In the genomic region with DNA sequence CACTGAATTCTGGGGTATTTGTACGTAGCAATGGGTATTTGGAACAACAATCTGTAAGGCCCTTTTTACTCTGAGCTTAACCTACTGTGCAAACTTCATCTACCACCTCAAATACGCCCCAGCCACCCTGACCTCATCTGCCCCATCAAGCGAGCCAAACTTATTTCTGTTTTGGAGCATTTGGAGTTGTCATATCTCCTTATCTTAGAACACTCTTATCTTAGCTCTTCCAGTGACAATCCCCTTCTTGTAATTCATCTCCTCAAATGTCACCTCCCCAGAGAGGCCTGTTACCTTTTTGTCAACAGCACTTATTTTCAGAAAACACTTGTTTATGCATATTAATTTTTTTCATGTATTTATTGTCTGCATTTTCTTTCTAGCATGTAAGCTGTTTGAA, we compare ENCODE assay signal across 30 cellular contexts. TPM values are rescaled to one million over a fixed set of nuclear protein-coding genes. Genes with fewer than 3 reads are reported as not detected.
"Had no signal": no experiment of that assay in that cellular context is flagged by ENCODE, and none has a peak within 500 bp of the region (broad histone marks: within the 10 kb centered on the region; RNA-seq: fewer than 3 reads in every experiment).

No MANE protein-coding gene starts in this region.

- H3K27ac ChIP-seq: stomach, suprapubic skin, testis, thoracic aorta, thyroid gland, tibial artery, tibial nerve, transverse colon, upper lobe of left lung, upper lobe of right lung, uterus, vagina had no signal

- FAIRE-seq: urothelium cell line had no signal

- ATAC-seq: stimulated activated effector memory CD8-positive, alpha-beta T cell treated with anti-CD3 and anti-CD28 coated beads, Interleukin-12 subunit alpha, Interleukin-12 subunit beta, amount 100 ng/mL, for 72 hours; stimulated activated memory B cell treated with anti-CD40 and anti-IgM and Interleukin-4, amounts not matched to agents 10 μg/mL and 1 μg/mL and 100 μg/mL, for 72 hours; stimulated activated naive B cell treated with anti-CD40 and anti-IgM and Interleukin-4, amounts not matched to agents 10 μg/mL and 1 μg/mL and 100 μg/mL, for 72 hours; stimulated activated naive CD8-positive, alpha-beta T cell treated with anti-CD3 and anti-CD28 coated beads, Interleukin-15, amount 100 ng/mL, for 72 hours; stimulated activated naive CD8-positive, alpha-beta T cell treated with anti-CD3 and anti-CD28 coated beads, Interleukin-15, Interleukin-2, amounts not matched to agents 100 U/mL and 50 U/mL, for 24 hours; upper lobe of right lung had no signal

- H3K36me3 Mint-ChIP-seq: stimulated activated effector memory CD8-positive, alpha-beta T cell treated with anti-CD3 and anti-CD28 coated beads, Interleukin-12 subunit alpha, Interleukin-12 subunit beta, amount 100 ng/mL, for 72 hours; type B pancreatic cell had no signal

- H3K4me3 Mint-ChIP-seq: stimulated activated effector memory CD8-positive, alpha-beta T cell treated with anti-CD3 and anti-CD28 coated beads, Interleukin-12 subunit alpha, Interleukin-12 subunit beta, amount 100 ng/mL, for 72 hours; stimulated activated memory B cell treated with anti-CD40 and anti-IgM and Interleukin-4, amounts not matched to agents 10 μg/mL and 1 μg/mL and 100 μg/mL, for 72 hours; stimulated activated naive B cell treated with anti-CD40 and anti-IgM and Interleukin-4, amounts not matched to agents 10 μg/mL and 1 μg/mL and 100 μg/mL, for 72 hours; stimulated activated naive CD8-positive, alpha-beta T cell treated with anti-CD3 and anti-CD28 coated beads, Interleukin-15, amount 100 ng/mL, for 72 hours; stimulated activated naive CD8-positive, alpha-beta T cell treated with anti-CD3 and anti-CD28 coated beads, Interleukin-15, Interleukin-2, amounts not matched to agents 100 ng/mL and 50 ng/mL, for 24 hours; type B pancreatic cell had no signal

- H3K27ac Mint-ChIP-seq: stimulated activated effector memory CD8-positive, alpha-beta T cell treated with anti-CD3 and anti-CD28 coated beads, Interleukin-12 subunit alpha, Interleukin-12 subunit beta, amount 100 ng/mL, for 72 hours; stimulated activated memory B cell treated with anti-CD40 and anti-IgM and Interleukin-4, amounts not matched to agents 10 μg/mL and 1 μg/mL and 100 μg/mL, for 72 hours; stimulated activated naive B cell treated with anti-CD40 and anti-IgM and Interleukin-4, amounts not matched to agents 10 μg/mL and 1 μg/mL and 100 μg/mL, for 72 hours; stimulated activated naive CD8-positive, alpha-beta T cell treated with anti-CD3 and anti-CD28 coated beads, Interleukin-15, amount 100 ng/mL, for 72 hours; stimulated activated naive CD8-positive, alpha-beta T cell treated with anti-CD3 and anti-CD28 coated beads, Interleukin-15, Interleukin-2, amounts not matched to agents 100 ng/mL and 50 ng/mL, for 24 hours; type B pancreatic cell had no signal

- H3K9me3 ChIP-seq: stomach, suprapubic skin, testis, thoracic aorta, thyroid gland, tibial artery, tibial nerve, transverse colon, upper lobe of left lung, upper lobe of right lung, uterus, vagina had no signal

- H3K36me3 ChIP-seq: suprapubic skin, thyroid gland, transverse colon, upper lobe of right lung, uterus, vagina had no signal

- H3K4me3 ChIP-seq: stomach, suprapubic skin, testis, thoracic aorta, thyroid gland, tibial artery, tibial nerve, transverse colon, upper lobe of left lung, upper lobe of right lung, uterus, vagina had no signal

- DNase-seq: stimulated activated CD4-positive, alpha-beta T cell treated with anti-CD3 and anti-CD28 coated beads, Interleukin-2, amount 100 ng/mL, for 48 hours; stimulated activated CD4-positive, alpha-beta T cell treated with anti-CD3 and anti-CD28 coated beads, Interleukin-4, amount 100 ng/mL, for 1 hour; stimulated activated CD4-positive, alpha-beta T cell treated with anti-CD3 and anti-CD28 coated beads, Interleukin-4, amount 100 ng/mL, for 24 hours; stimulated activated CD4-positive, alpha-beta T cell treated with anti-CD3 and anti-CD28 coated beads, Interleukin-4, amount 100 ng/mL, for 4 hours; stimulated activated CD8-positive, alpha-beta memory T cell treated with anti-CD3 and anti-CD28 coated beads, Interleukin-4, amount 100 ng/mL, for 48 hours; stimulated activated naive B cell treated with anti-CD40 and anti-IgM and Interleukin-4, amounts not matched to agents 10 μg/mL and 1 μg/mL and 100 μg/mL, for 72 hours; stimulated activated naive CD4-positive, alpha-beta T cell; stimulated activated naive CD4-positive, alpha-beta T cell treated with Interleukin-2 at 50 U/mL for 16 hours; stimulated activated naive CD8-positive, alpha-beta T cell treated with anti-CD3 and anti-CD28 coated beads, Interleukin-15, amount 100 ng/mL, for 72 hours; stimulated activated naive CD8-positive, alpha-beta T cell treated with anti-CD3 and anti-CD28 coated beads, Interleukin-15, Interleukin-2, amounts not matched to agents 100 U/mL and 50 U/mL, for 24 hours; stomach; substantia nigra; testis; thyroid gland; tibial artery; transverse colon; trophoblast cell; upper lobe of left lung; upper lobe of right lung; uterus had no signal

- H3K4me1 ChIP-seq: testis, uterus had no signal

- H3K27me3 Mint-ChIP-seq: stimulated activated memory B cell treated with anti-CD40 and anti-IgM and Interleukin-4, amounts not matched to agents 10 μg/mL and 1 μg/mL and 100 μg/mL, for 72 hours; stimulated activated naive CD8-positive, alpha-beta T cell treated with anti-CD3 and anti-CD28 coated beads, Interleukin-15, Interleukin-2, amounts not matched to agents 100 ng/mL and 50 ng/mL, for 24 hours; type B pancreatic cell had no signal

- H3K9me3 Mint-ChIP-seq: stimulated activated effector memory CD8-positive, alpha-beta T cell treated with anti-CD3 and anti-CD28 coated beads, Interleukin-12 subunit alpha, Interleukin-12 subunit beta, amount 100 ng/mL, for 72 hours; stimulated activated memory B cell treated with anti-CD40 and anti-IgM and Interleukin-4, amounts not matched to agents 10 μg/mL and 1 μg/mL and 100 μg/mL, for 72 hours; stimulated activated naive B cell treated with anti-CD40 and anti-IgM and Interleukin-4, amounts not matched to agents 10 μg/mL and 1 μg/mL and 100 μg/mL, for 72 hours; stimulated activated naive CD8-positive, alpha-beta T cell treated with anti-CD3 and anti-CD28 coated beads, Interleukin-15, amount 100 ng/mL, for 72 hours; stimulated activated naive CD8-positive, alpha-beta T cell treated with anti-CD3 and anti-CD28 coated beads, Interleukin-15, Interleukin-2, amounts not matched to agents 100 ng/mL and 50 ng/mL, for 24 hours; type B pancreatic cell had no signal

- H3K4me1 Mint-ChIP-seq: stimulated activated effector memory CD8-positive, alpha-beta T cell treated with anti-CD3 and anti-CD28 coated beads, Interleukin-12 subunit alpha, Interleukin-12 subunit beta, amount 100 ng/mL, for 72 hours; stimulated activated naive B cell treated with anti-CD40 and anti-IgM and Interleukin-4, amounts not matched to agents 10 μg/mL and 1 μg/mL and 100 μg/mL, for 72 hours; stimulated activated naive CD8-positive, alpha-beta T cell treated with anti-CD3 and anti-CD28 coated beads, Interleukin-15, amount 100 ng/mL, for 72 hours had no signal

- H3K27me3 ChIP-seq: stomach, suprapubic skin, testis, thyroid gland, tibial artery, tibial nerve, transverse colon, upper lobe of left lung, upper lobe of right lung, uterus, vagina had no signal

RNA-seq across cellular contexts. Expression of a gene that starts 52.8 kb away (rescaled TPM):
- total RNA-seq: subcutaneous adipose tissue had no signal
